9 cellular contexts compared by ENCODE assay signal in genomic region chr22:20957118-20957690, GRCh38. TPM values are rescaled to one million over a fixed set of nuclear protein-coding genes. Genes with fewer than 3 reads are reported as not detected.
DNase-seq lines count a peak whose midpoint lies in the region; ATAC-seq and TF ChIP-seq lines count a peak whose summit lies in the region.
"Had no signal": no experiment of that assay in that cellular context is flagged by ENCODE, and none has a peak within 500 bp of the region (broad histone marks: within the 10 kb centered on the region; RNA-seq: fewer than 3 reads in every experiment).

No MANE protein-coding gene starts in this region.

- H3K4me2 ChIP-seq in mesendoderm (ENCODE audit: low read length), result peak overlapping the region; percentile 93

- H2BK15ac ChIP-seq in mesendoderm (replicated peaks; ENCODE audit: low read depth), result no peak overlapping the region

- peak overlapping the region; percentile 83 for H3K9ac ChIP-seq in mesendoderm (ENCODE audit: low read length)

- no peaks in the 10 kb centered on the region for H3K27me3 ChIP-seq in mesendoderm (ENCODE audit: insufficient read depth, low read length, poor library complexity)
- H3K27me3 ChIP-seq in aorta (ENCODE audit: control insufficient read depth in 1 of 2, insufficient read depth in 2 of 2, low read length in 1 of 2), result no peaks in the 10 kb centered on the region

- no peak overlapping the region for H3K27ac Mint-ChIP-seq in chondrocyte (ENCODE audit: unreplicated experiment)

- no peak for TF ChIP-seq CTCF in chondrocyte (IDR thresholded peaks at IDR 0.05)

- ATAC-seq in Right ventricle myocardium inferior (peak; percentile 62), aorta (ENCODE audit: low FRiP score) (peak; percentile 65)

- DNase-seq in Right ventricle myocardium inferior (ENCODE audit: missing footprints) (no peak), cardiac septum (ENCODE audit: low spot score) (no peak), chondrocyte (ENCODE audit: low spot score) (no peak), mesendoderm (peak; percentile 48), aorta (no peak), NCI-H2107 treated with DMSO at 0.1 percent for 48 hours (lab: John Stamatoyannopoulos, UW; ENCODE audit: unreplicated experiment) (no peak), putamen (ENCODE audit: low spot score) (no peak)
- no peak for DNase-seq in activated effector memory CD4-positive, alpha-beta T cell treated with Interleukin-2 at 50 U/mL for 16 hours

- H3K36me3 ChIP-seq in mesendoderm (ENCODE audit: control insufficient read depth, insufficient read depth, low read length) (peaks cover 2% of the 10 kb centered on the region), aorta (ENCODE audit: control insufficient read depth in 1 of 2, insufficient read depth in 2 of 2, low read length in 1 of 2) (no peaks in the 10 kb centered on the region)

- no peak overlapping the region for H4K5ac ChIP-seq in mesendoderm (ENCODE audit: low read length)

- H3K4me1 ChIP-seq in mesendoderm (ENCODE audit: control insufficient read depth, low read depth, low read length), result peaks cover 2% of the 10 kb centered on the region
- no peaks in the 10 kb centered on the region for H3K4me1 ChIP-seq in aorta (ENCODE audit: control insufficient read depth in 1 of 2, insufficient read depth in 2 of 2, low read length in 2 of 2)

- intact Hi-C loops in Right ventricle myocardium inferior (cut with DNase I) (no loop called here), cardiac septum (cut with DNase I) (no loop called here), aorta (cut with DNase I) (no loop called here)

- no peak overlapping the region for H3K18ac ChIP-seq in mesendoderm (ENCODE audit: low read length)

- no peak overlapping the region for H2AK5ac ChIP-seq in mesendoderm (ENCODE audit: low read length)

- peak overlapping the region; percentile 89 for H3K23ac ChIP-seq in mesendoderm (ENCODE audit: low read length)

- peak overlapping the region; percentile 64 for H3K4me3 Mint-ChIP-seq in chondrocyte (ENCODE audit: unreplicated experiment)

- H3K79me1 ChIP-seq in mesendoderm (ENCODE audit: low read length), result peaks cover 5% of the 10 kb centered on the region

- peak overlapping the region; percentile 91 for H3K56ac ChIP-seq in mesendoderm (ENCODE audit: low read length)

- H3K27ac ChIP-seq in mesendoderm (ENCODE audit: low read depth, low read length), result no peak overlapping the region
- no peak overlapping the region for H3K27ac ChIP-seq in aorta (ENCODE audit: low read depth in 1 of 2, low read length in 2 of 2)

- no CpG with 5 or more reads among the region's 57 CpGs for WGBS in mesendoderm (ENCODE audit: extremely low coverage, insufficient coverage, low lambda C conversion rate)
- 0 to 1% methylated on average over 50 to 57 of the region's 57 CpGs for WGBS in aorta, 2 donors

- H2BK5ac ChIP-seq in mesendoderm (ENCODE audit: low read length), result no peak overlapping the region

- no peak overlapping the region for H3K4ac ChIP-seq in mesendoderm (ENCODE audit: low read depth, low read length)

- H3K9me3 ChIP-seq in aorta (ENCODE audit: control insufficient read depth, low read length), result no peaks in the 10 kb centered on the region

- no peaks in the 10 kb centered on the region for H3K27me3 Mint-ChIP-seq in chondrocyte (ENCODE audit: low read depth)

- H3K4me1 Mint-ChIP-seq in chondrocyte (ENCODE audit: low read depth), result peaks cover 16% of the 10 kb centered on the region

- no peaks in the 10 kb centered on the region for H3K9me3 Mint-ChIP-seq in chondrocyte (ENCODE audit: low read depth)
- H3K9me3 Mint-ChIP-seq: activated naive CD4-positive, alpha-beta T cell treated with anti-CD3 and anti-CD28 coated beads, Interleukin-2, amount 50 U/mL, for 72 hours had no signal

- peaks cover 7% of the 10 kb centered on the region for H3K36me3 Mint-ChIP-seq in chondrocyte (ENCODE audit: low read depth)

- peak overlapping the region; percentile 63 for H3K4me3 ChIP-seq in mesendoderm (ENCODE audit: low read length)
- peak overlapping the region; percentile 22 to 44 for H3K4me3 ChIP-seq in aorta (ENCODE audit: low read length in 2 of 2)

- no peak overlapping the region for H4K8ac ChIP-seq in mesendoderm (ENCODE audit: low read depth, low read length)

- no peaks in the 10 kb centered on the region for H3K79me2 ChIP-seq in mesendoderm (ENCODE audit: control insufficient read depth, insufficient read depth, low read length)

- no peak overlapping the region for H2BK120ac ChIP-seq in mesendoderm (ENCODE audit: low read depth, low read length)

RNA-seq across cellular contexts. Expression of gene AIFM3, which starts 9.9 kb away (rescaled TPM):
- total RNA-seq in Right ventricle myocardium inferior (0.65 TPM), cardiac septum (0.54 TPM), chondrocyte (0.47 TPM in 1 of 3 replicates, not detected in the others), aorta (1 to 10 TPM; 1.0 to 3.8 TPM)
- polyA plus RNA-seq in mesendoderm (2013, experiment 1 of 2), result 0.11 TPM
- polyA plus RNA-seq in mesendoderm (2013, experiment 2 of 2), result 0.27 TPM
- 1 to 10 TPM; 1.4 to 2.3 TPM for polyA plus RNA-seq in aorta

RNA-seq across cellular contexts. Expression of gene LZTR1, which starts 24.9 kb away (rescaled TPM):
- 24.3 TPM for total RNA-seq in Right ventricle myocardium inferior
- total RNA-seq in cardiac septum, result 33.0 TPM
- total RNA-seq in chondrocyte, result 86.4 to 103 TPM (median 87.0 TPM) in 3 replicates
- 11.8 TPM for polyA plus RNA-seq in mesendoderm (2013, experiment 1 of 2)
- polyA plus RNA-seq in mesendoderm (2013, experiment 2 of 2), result 11.9 TPM
- total RNA-seq in aorta, result 10 to 100 TPM; 59.0 to 81.7 TPM
- 10 to 100 TPM; 11.3 to 83.9 TPM for polyA plus RNA-seq in aorta

RNA-seq across cellular contexts. Expression of gene CRKL, which starts 40.0 kb away (rescaled TPM):
- total RNA-seq in Right ventricle myocardium inferior (52.6 TPM), cardiac septum (55.5 TPM), chondrocyte (45.3 to 49.2 TPM (median 46.3 TPM) in 3 replicates), aorta (10 to 100 TPM; 36.2 to 45.9 TPM)
- polyA plus RNA-seq in mesendoderm (2013, experiment 1 of 2), result 53.0 TPM
- polyA plus RNA-seq in mesendoderm (2013, experiment 2 of 2), result 54.6 TPM
- polyA plus RNA-seq in aorta, result 10 to 100 TPM in 1 of 2 donors, 1 to 10 TPM in 1; 9.5 to 14.4 TPM

RNA-seq across cellular contexts. Expression of gene THAP7, which starts 44.7 kb away (rescaled TPM):
- 17.0 TPM for total RNA-seq in Right ventricle myocardium inferior
- total RNA-seq in cardiac septum, result 18.2 TPM
- 15.7 to 22.5 TPM (median 17.2 TPM) in 3 replicates for total RNA-seq in chondrocyte
- 21.8 TPM for polyA plus RNA-seq in mesendoderm (2013, experiment 1 of 2)
- polyA plus RNA-seq in mesendoderm (2013, experiment 2 of 2), result 21.7 TPM
- 10 to 100 TPM; 17.0 to 20.8 TPM for total RNA-seq in aorta
- polyA plus RNA-seq in aorta, result 10 to 100 TPM; 16.4 to 69.0 TPM

RNA-seq across cellular contexts. Expression of gene P2RX6, which starts 57.8 kb away (rescaled TPM):
- total RNA-seq in Right ventricle myocardium inferior (2.8 TPM), cardiac septum (5.4 TPM), chondrocyte (2.1 to 4.9 TPM (median 2.2 TPM) in 3 replicates), aorta (under 1 TPM; 0.26 to 0.72 TPM)
- not detected for polyA plus RNA-seq in mesendoderm (2013, experiment 1 of 2)
- not detected for polyA plus RNA-seq in mesendoderm (2013, experiment 2 of 2)
- polyA plus RNA-seq in aorta, result 1 to 10 TPM in 1 of 2 donors, under 1 TPM in 1; 0.13 to 1.1 TPM
